ENCODE assay signal across 1 cellular context in the genomic region with DNA sequence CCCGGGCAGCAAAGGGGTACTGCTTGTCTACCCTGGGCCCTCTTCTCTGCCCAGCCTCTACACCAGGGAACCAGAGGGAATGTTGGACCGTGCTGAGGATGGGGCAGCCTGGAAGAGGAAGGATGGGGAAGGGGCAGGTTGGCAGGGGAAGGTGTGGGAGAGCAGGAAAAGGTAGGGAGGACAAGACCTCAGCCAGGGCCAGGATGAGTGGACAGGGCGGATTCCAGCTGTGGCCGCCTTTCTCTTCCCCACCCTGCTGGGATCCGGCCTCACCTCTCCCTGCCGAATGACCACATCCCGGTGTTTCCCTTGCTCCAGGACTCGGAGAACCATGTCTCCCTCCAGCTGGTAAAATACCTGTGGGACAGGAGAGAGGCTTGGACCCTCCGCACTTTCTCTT.
TF ChIP-seq lines count a peak whose summit lies in the region.

No MANE protein-coding gene starts in this region.

TF ChIP-seq in HepG2, 621 proteins besides CTCF, POLR2A, EP300 and RAD21:
- TF ChIP-seq, protein P1, sequence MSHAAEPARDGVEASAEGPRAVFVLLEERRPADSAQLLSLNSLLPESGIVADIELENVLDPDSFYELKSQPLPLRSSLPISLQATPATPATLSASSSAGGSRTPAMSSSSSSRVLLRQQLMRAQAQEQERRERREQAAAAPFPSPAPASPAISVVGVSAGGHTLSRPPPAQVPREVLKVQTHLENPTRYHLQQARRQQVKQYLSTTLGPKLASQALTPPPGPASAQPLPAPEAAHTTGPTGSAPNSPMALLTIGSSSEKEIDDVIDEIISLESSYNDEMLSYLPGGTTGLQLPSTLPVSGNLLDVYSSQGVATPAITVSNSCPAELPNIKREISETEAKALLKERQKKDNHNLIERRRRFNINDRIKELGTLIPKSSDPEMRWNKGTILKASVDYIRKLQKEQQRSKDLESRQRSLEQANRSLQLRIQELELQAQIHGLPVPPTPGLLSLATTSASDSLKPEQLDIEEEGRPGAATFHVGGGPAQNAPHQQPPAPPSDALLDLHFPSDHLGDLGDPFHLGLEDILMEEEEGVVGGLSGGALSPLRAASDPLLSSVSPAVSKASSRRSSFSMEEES (CRISPR knock-in tag; IDR thresholded peaks at IDR 0.05), result no peak
- TF ChIP-seq FIP1L1 (IDR thresholded peaks at IDR 0.05; ENCODE audit: borderline replicate concordance, insufficient read depth, low read depth, low read length), result no peak
- TF ChIP-seq HMGA1 (CRISPR knock-in tag; conservative IDR thresholded peaks at IDR 0.05), result no peak
- TF ChIP-seq, protein P2, sequence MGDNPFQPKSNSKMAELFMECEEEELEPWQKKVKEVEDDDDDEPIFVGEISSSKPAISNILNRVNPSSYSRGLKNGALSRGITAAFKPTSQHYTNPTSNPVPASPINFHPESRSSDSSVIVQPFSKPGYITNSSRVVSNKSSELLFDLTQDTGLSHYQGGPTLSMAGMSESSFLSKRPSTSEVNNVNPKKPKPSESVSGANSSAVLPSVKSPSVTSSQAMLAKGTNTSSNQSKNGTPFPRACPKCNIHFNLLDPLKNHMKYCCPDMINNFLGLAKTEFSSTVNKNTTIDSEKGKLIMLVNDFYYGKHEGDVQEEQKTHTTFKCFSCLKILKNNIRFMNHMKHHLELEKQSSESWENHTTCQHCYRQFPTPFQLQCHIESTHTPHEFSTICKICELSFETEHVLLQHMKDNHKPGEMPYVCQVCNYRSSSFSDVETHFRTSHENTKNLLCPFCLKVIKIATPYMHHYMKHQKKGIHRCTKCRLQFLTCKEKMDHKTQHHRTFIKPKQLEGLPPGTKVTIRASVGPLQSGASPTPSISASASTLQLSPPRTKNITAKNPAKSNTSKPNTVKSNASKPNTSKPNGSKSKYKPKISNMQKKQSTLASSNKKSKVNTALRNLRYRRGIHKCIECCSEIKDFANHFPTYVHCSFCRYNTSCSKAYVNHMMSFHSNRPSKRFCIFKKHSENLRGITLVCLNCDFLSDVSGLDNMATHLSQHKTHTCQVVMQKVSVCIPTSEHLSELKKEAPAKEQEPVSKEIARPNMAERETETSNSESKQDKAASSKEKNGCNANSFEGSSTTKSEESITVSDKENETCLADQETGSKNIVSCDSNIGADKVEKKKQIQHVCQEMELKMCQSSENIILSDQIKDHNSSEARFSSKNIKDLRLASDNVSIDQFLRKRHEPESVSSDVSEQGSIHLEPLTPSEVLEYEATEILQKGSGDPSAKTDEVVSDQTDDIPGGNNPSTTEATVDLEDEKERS (CRISPR knock-in tag; IDR thresholded peaks at IDR 0.05), result no peak
- peak; percentile 15 for TF ChIP-seq AGO2 (optimal IDR thresholded peaks at IDR 0.05; ENCODE audit: low read depth, low read length)
TF ChIP-seq in HepG2: peak in this region for 1.
